ENCODE assay signal across 15 cellular contexts in the genomic region with DNA sequence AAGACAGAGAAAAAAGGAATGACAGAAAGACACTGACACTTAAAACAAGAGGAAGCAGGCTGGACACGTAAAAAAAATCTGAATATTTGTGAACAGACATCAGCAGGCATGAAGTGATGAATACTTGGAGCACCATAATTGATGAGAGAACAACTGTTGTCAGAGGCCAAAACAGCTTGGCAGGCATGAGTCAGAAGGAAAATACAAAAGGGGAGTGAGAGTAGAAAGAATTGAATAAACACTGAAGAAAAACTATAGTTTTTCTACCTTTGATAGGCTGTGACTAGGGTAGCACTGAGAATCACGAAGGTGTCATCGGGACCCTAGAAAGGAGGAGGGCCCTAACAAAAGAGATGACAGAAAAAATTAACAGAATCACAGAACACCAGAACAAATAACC. TPM values are rescaled to one million over a fixed set of nuclear protein-coding genes. Genes with fewer than 3 reads are reported as not detected.
DNase-seq lines count a peak whose midpoint lies in the region; ATAC-seq, FAIRE-seq and TF ChIP-seq lines count a peak whose summit lies in the region.
"Had no signal": no experiment of that assay in that cellular context is flagged by ENCODE, and none has a peak within 500 bp of the region (broad histone marks: within the 10 kb centered on the region; RNA-seq: fewer than 3 reads in every experiment).

No MANE protein-coding gene starts in this region.

- no peak overlapping the region for H3K4me3 Mint-ChIP-seq in MCF 10A (ENCODE audit: unreplicated experiment)
- no peak overlapping the region for H3K4me3 Mint-ChIP-seq in activated naive CD8-positive, alpha-beta T cell treated with anti-CD3 and anti-CD28 coated beads for 36 hours

- POLR2A ChIA-PET in MCF 10A (lab: Yijun Ruan, JAX), result interaction anchor here (1.2 kb wide), 1 partner anchor 9 kb away, joined by 3 read pairs; no protein-coding TSS in a partner anchor

- no peaks in the 10 kb centered on the region for H3K4me1 ChIP-seq in mammary epithelial cell (ENCODE audit: insufficient read depth, low read length)
- H3K4me1 ChIP-seq: gastrocnemius medialis had no signal

- H3K4me1 Mint-ChIP-seq in MCF 10A (ENCODE audit: insufficient read depth, unreplicated experiment), result peaks cover 10% of the 10 kb centered on the region
- H3K4me1 Mint-ChIP-seq in activated naive CD8-positive, alpha-beta T cell treated with anti-CD3 and anti-CD28 coated beads for 36 hours, result peaks cover 5% of the 10 kb centered on the region

- H3K79me2 ChIP-seq in mammary epithelial cell (ENCODE audit: insufficient read depth, low read length), result no peaks in the 10 kb centered on the region

- no peaks in the 10 kb centered on the region for H3K9me3 ChIP-seq in mammary epithelial cell (replicated peaks; ENCODE audit: insufficient read depth, low read length)
- H3K9me3 ChIP-seq: gastrocnemius medialis had no signal

- no peak overlapping the region for H3K4me3 ChIP-seq in mammary epithelial cell (replicated peaks in 1 of 3; ENCODE audit: insufficient read depth in 1 of 3, low read depth in 2 of 3, low read length in 3 of 3)
- H3K4me3 ChIP-seq: gastrocnemius medialis had no signal

- H3K9ac ChIP-seq in mammary epithelial cell (ENCODE audit: insufficient read depth, low read length), result no peak overlapping the region

- no peaks in the 10 kb centered on the region for H3K27me3 ChIP-seq in mammary epithelial cell (ENCODE audit: insufficient read depth, low read length)
- H3K27me3 ChIP-seq: gastrocnemius medialis had no signal

- H3K36me3 ChIP-seq in mammary epithelial cell (ENCODE audit: insufficient read depth, low read length), result peaks cover 11% of the 10 kb centered on the region

- H3K36me3 Mint-ChIP-seq in MCF 10A (ENCODE audit: insufficient read depth, unreplicated experiment), result peaks cover 30% of the 10 kb centered on the region
- H3K36me3 Mint-ChIP-seq in activated naive CD8-positive, alpha-beta T cell treated with anti-CD3 and anti-CD28 coated beads for 36 hours, result peaks cover 12% of the 10 kb centered on the region

- no peak overlapping the region for H3K4me2 ChIP-seq in mammary epithelial cell (ENCODE audit: insufficient read depth, low read depth, low read length)

- no peaks in the 10 kb centered on the region for H4K20me1 ChIP-seq in mammary epithelial cell (ENCODE audit: insufficient read depth, low read length)

- no peak overlapping the region for H3K27ac ChIP-seq in mammary epithelial cell (ENCODE audit: insufficient read depth, low read depth, low read length)
- H3K27ac ChIP-seq: C4-2B, gastrocnemius medialis had no signal

- BruUV-seq in mammary epithelial cell (replicated peaks; lab: Mats Ljungman, UMichigan) (no TSS peak), MCF 10A (replicated peaks; lab: Mats Ljungman, UMichigan) (no TSS peak)

- dilution Hi-C loops in mammary epithelial cell (cut with HindIII; ENCODE audit: low sequenced_read_pairs), result no loop called here

- ATAC-seq in HG03108 (IDR thresholded peaks at IDR 0.05; ENCODE audit: unreplicated experiment), result no peak
- ATAC-seq: gastrocnemius medialis had no signal

- 92% methylated on average over 3 of the region's 3 CpGs for whole genome bisulfite sequencing in mammary epithelial cell (ENCODE audit: low coverage, missing lambda C conversion rate)

- in situ Hi-C loops in mammary epithelial cell (cut with MboI; ENCODE audit: low sequenced_read_pairs in 2 of 2), result no loop called here

- TF ChIP-seq CTCF in mammary epithelial cell (conservative IDR thresholded peaks at IDR 0.05 in 1 of 2, IDR thresholded peaks at IDR 0.05 in 1 of 2; ENCODE audit: extremely low read depth in 1 of 2, insufficient read depth in 1 of 2, low read depth in 1 of 2, low read length in 2 of 2) (no peak), MCF 10A (IDR thresholded peaks at IDR 0.05; ENCODE audit: unreplicated experiment) (no peak)

- no peak overlapping the region for H2AFZ ChIP-seq in mammary epithelial cell (ENCODE audit: low read depth, low read length)

- peak; percentile 53 for DNase-seq in mammary epithelial cell
- no peak for DNase-seq in MCF 10A (ENCODE audit: unreplicated experiment)
- no peak for DNase-seq in activated naive CD8-positive, alpha-beta T cell treated with anti-CD3 and anti-CD28 coated beads for 36 hours
- peak; percentile 51 for DNase-seq in hepatic stellate cell (ENCODE audit: low spot score)
- DNase-seq in GM19239 (ENCODE audit: insufficient read length, low spot score), result no peak
- DNase-seq in superior temporal gyrus (ENCODE audit: extremely low spot score), result no peak
- DNase-seq in activated CD4-positive, alpha-beta T cell treated with anti-CD3 and anti-CD28 coated beads, Interleukin-2, amount 50 U/mL, for 1 hour, result no peak
- DNase-seq: gastrocnemius medialis, MV-4-11, NCI-H345 had no signal

- no peak overlapping the region for H3K27ac Mint-ChIP-seq in MCF 10A (ENCODE audit: low read depth, unreplicated experiment)
- H3K27ac Mint-ChIP-seq in activated naive CD8-positive, alpha-beta T cell treated with anti-CD3 and anti-CD28 coated beads for 36 hours, result peak overlapping the region; percentile 1

- CTCF ChIA-PET in mammary epithelial cell (lab: Charles Lee; ENCODE audit: low non-redundant PET), result no interaction called here
- CTCF ChIA-PET in MCF 10A (lab: Yijun Ruan, JAX), result interaction anchor here (0.5 to 4.7 kb wide), 4 partner anchors 11 to 691 kb away, joined by 3 to 33 read pairs (median 5); no protein-coding TSS in a partner anchor

- no peaks in the 10 kb centered on the region for H3K27me3 Mint-ChIP-seq in MCF 10A (ENCODE audit: insufficient read depth, unreplicated experiment)
- H3K27me3 Mint-ChIP-seq in activated naive CD8-positive, alpha-beta T cell treated with anti-CD3 and anti-CD28 coated beads for 36 hours, result no peaks in the 10 kb centered on the region

- intact Hi-C loops in mammary epithelial cell (cut with micrococcal nuclease) (no loop called here), MCF 10A (cut with micrococcal nuclease) (no loop called here)

- H3K9me3 Mint-ChIP-seq in MCF 10A (ENCODE audit: unreplicated experiment), result no peaks in the 10 kb centered on the region
- H3K9me3 Mint-ChIP-seq in activated naive CD8-positive, alpha-beta T cell treated with anti-CD3 and anti-CD28 coated beads for 36 hours, result no peaks in the 10 kb centered on the region

- FAIRE-seq in GM19239 (lab: Jason Lieb, UNC), result no peak
- FAIRE-seq: keratinocyte, RCC 7860 had no signal

RNA-seq across cellular contexts. Expression of a gene that starts 21.6 kb away (rescaled TPM):
- total RNA-seq in mammary epithelial cell (not detected), MCF 10A (2022) (not detected in 2 replicates)
- polyA plus RNA-seq in mammary epithelial cell, result not detected
- polyA minus RNA-seq in mammary epithelial cell, result not detected
- not detected for total RNA-seq in activated naive CD8-positive, alpha-beta T cell treated with anti-CD3 and anti-CD28 coated beads for 36 hours
- total RNA-seq: cerebellum had no signal
- polyA plus RNA-seq: keratinocyte had no signal

RNA-seq across cellular contexts. Expression of a gene that starts 33.0 kb away (rescaled TPM):
- not detected for total RNA-seq in mammary epithelial cell
- polyA plus RNA-seq in mammary epithelial cell, result not detected
- not detected for polyA minus RNA-seq in mammary epithelial cell
- not detected in 2 replicates for total RNA-seq in MCF 10A (2022)
- total RNA-seq in activated naive CD8-positive, alpha-beta T cell treated with anti-CD3 and anti-CD28 coated beads for 36 hours, result not detected
- total RNA-seq: cerebellum had no signal
- polyA plus RNA-seq: keratinocyte had no signal

Comparison
In these comparisons a context has a peak if more than half of its experiments do, and no peak if none do; other contexts are left out.
1. DNase-seq: peak in mammary epithelial cell (single experiment) and hepatic stellate cell (single experiment); none in MCF 10A (single experiment), activated naive CD8-positive, alpha-beta T cell treated with anti-CD3 and anti-CD28 coated beads for 36 hours (single experiment), GM19239 (single experiment), superior temporal gyrus (single experiment) and activated CD4-positive, alpha-beta T cell treated with anti-CD3 and anti-CD28 coated beads, Interleukin-2, amount 50 U/mL, for 1 hour (single experiment).